In genomic region chr7:5598261-5598761, GRCh38 we compare ENCODE assay signal across 1 cellular context.
TF ChIP-seq lines count a peak whose summit lies in the region.

No MANE protein-coding gene starts in this region.

TF ChIP-seq in GM23338, 12 proteins besides CTCF, POLR2A, EP300 and RAD21 (continued from another document):
- TF ChIP-seq REST (IDR thresholded peaks at IDR 0.05; ENCODE audit: unreplicated experiment) = no peak
- no peak; the same call in 1 of the 2 replicates for TF ChIP-seq POLR2AphosphoS5 (IDR thresholded peaks at IDR 0.05; ENCODE audit: low read depth)
- no peak for TF ChIP-seq JUNB (IDR thresholded peaks at IDR 0.05; ENCODE audit: unreplicated experiment)
- TF ChIP-seq ZNF331 (CRISPR knock-in tag; IDR thresholded peaks at IDR 0.05; ENCODE audit: low read depth) = no peak
- TF ChIP-seq CREB1 (CRISPR knock-in tag; IDR thresholded peaks at IDR 0.05; ENCODE audit: low read depth) = no peak
- no peak for TF ChIP-seq EZH2phosphoT487 (IDR thresholded peaks at IDR 0.05; ENCODE audit: unreplicated experiment)
- no peak for TF ChIP-seq NANOG (IDR thresholded peaks at IDR 0.05; ENCODE audit: borderline replicate concordance)
- no peak for TF ChIP-seq ZNF462 (CRISPR knock-in tag; IDR thresholded peaks at IDR 0.05)
